ENCODE assay signal across 5 cellular contexts in genomic region chr4:8942088-8942487, GRCh38.
A peak's percentile ranks its signal among the peaks of the same experiment; 100 is the strongest.
DNase-seq lines count a peak whose midpoint lies in the region; ATAC-seq, FAIRE-seq and TF ChIP-seq lines count a peak whose summit lies in the region.
"Not testable (repeated sequence)": the region's sequence is repeated elsewhere in the genome, so short reads cannot be mapped to it uniquely, and the experiment has no call there.

No MANE protein-coding gene starts in this region.

- H3K36me3 ChIP-seq in pancreas, result not testable (repeated sequence)

- 71 to 84% methylated on average over 11 of the region's 11 CpGs for WGBS in pancreas, 2 donors

- FAIRE-seq in RCC 7860 (lab: Jason Lieb, UNC) (peak; percentile 55), colon (lab: Jason Lieb, UNC) (peak; percentile 80), frontal cortex (lab: Jason Lieb, UNC) (peak; percentile 94), pancreas (lab: Jason Lieb, UNC) (peak; percentile 90)

- peaks cover 38% of the 10 kb centered on the region for H3K9me3 Mint-ChIP-seq in WTC11

- H3K27me3 ChIP-seq in pancreas, result not testable (repeated sequence)

- H3K27ac Mint-ChIP-seq in WTC11, result not testable (repeated sequence)

- not testable (repeated sequence) for H3K4me3 ChIP-seq in pancreas

- not testable (repeated sequence) for H3K4me3 Mint-ChIP-seq in WTC11

- not testable (repeated sequence) for ATAC-seq in WTC11, pancreas

- CTCF ChIA-PET in WTC11 (lab: Charles Lee), result not testable (repeated sequence)

- H3K4me1 ChIP-seq in pancreas, result not testable (repeated sequence)

- TF ChIP-seq CTCF in WTC11 (IDR thresholded peaks at IDR 0.05); pancreas (IDR thresholded peaks at IDR 0.05): not testable (repeated sequence)

- not testable (repeated sequence) for H3K27ac ChIP-seq in pancreas

- H3K36me3 Mint-ChIP-seq in WTC11, result peaks cover 17% of the 10 kb centered on the region

- not testable (repeated sequence) for H3K27me3 Mint-ChIP-seq in WTC11 (ENCODE audit: low read depth)

- H3K4me1 Mint-ChIP-seq in WTC11, result not testable (repeated sequence)

- not testable (repeated sequence) for DNase-seq in RCC 7860 (ENCODE audit: low spot score); WTC11 (ENCODE audit: low spot score); frontal cortex (ENCODE audit: low spot score in 2 of 2); pancreas

- POLR2A ChIA-PET in WTC11 (lab: Charles Lee), result not testable (repeated sequence)

- H3K9me3 ChIP-seq in pancreas, result not testable (repeated sequence)

- intact Hi-C loops in pancreas (cut with DNase I), result not testable (repeated sequence)

TF ChIP-seq in WTC11, 78 proteins besides CTCF, POLR2A, EP300 and RAD21:
- TF ChIP-seq HMGA2 (CRISPR knock-in tag; IDR thresholded peaks at IDR 0.05), result peak; percentile 85; the same call in 1 of the 2 replicates
